Comparison of ENCODE assay signal across 8 cellular contexts in the genomic region with DNA sequence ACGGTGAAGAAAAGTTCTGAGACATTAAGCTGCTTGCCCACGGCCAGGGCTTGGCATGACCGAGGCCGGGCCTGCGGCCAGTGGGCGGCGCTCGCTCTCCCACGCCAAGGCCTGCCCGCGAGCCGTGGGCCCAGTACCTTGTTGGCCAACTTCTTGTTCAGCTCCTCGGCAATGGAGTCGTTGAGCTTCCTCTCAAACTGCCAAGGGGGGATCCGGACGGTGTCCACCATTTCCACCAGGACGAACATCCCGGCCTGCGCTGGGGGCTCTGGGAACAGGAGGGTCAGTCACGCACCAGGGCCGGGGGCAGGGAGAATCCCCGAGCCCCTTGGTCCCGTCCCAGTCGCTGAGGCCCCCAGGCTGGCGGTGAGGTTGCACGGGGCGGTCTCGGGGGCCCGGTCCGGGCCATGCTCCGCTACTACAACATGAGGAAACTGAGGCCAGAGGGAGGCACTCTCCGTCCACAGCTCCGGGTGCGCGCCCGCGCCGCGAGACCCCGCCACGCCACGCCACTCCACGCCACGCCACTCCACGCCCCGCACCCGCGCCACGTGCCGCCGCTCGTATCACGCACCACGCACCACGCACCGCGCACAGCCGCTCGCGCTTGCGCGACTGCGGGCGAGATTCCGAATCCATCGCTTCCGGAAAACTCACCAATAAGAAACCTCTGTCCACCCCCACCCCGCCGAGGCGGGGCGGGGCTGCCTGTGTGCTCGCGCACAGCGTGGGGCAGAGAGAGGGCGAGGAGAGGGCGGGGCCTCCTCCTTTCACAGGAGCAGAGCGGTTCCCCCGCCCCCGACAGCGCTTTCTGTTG. TPM values are rescaled to one million over a fixed set of nuclear protein-coding genes. Genes with fewer than 3 reads are reported as not detected.
A peak's percentile ranks its signal among the peaks of the same experiment; 100 is the strongest.
DNase-seq lines count a peak whose midpoint lies in the region; ATAC-seq and TF ChIP-seq lines count a peak whose summit lies in the region.

A gene with protein sequence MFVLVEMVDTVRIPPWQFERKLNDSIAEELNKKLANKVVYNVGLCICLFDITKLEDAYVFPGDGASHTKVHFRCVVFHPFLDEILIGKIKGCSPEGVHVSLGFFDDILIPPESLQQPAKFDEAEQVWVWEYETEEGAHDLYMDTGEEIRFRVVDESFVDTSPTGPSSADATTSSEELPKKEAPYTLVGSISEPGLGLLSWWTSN (minus strand): TSS at position 617 of the 817 bp plus-strand sequence. CDS start 369 bp downstream, at position 248.

- TF ChIP-seq CTCF in RWPE2 (IDR thresholded peaks at IDR 0.05; ENCODE audit: poor library complexity, severe bottlenecking) = peak; percentile 78

- H3K4me3 Mint-ChIP-seq in activated T-helper 2 cell treated with anti-CD3 and anti-CD28 coated beads, Interferon-gamma antibody, Interleukin-2, Interleukin-4, amounts not matched to agents 10 μg/mL and 5 μg/mL and 100 μg/mL, durations not matched to agents 14 hours and 24 hours and 36 hours (ENCODE audit: low read depth) = peak within 1 kb of the TSS; percentile 91
- H3K4me3 Mint-ChIP-seq in natural killer cell treated with Interleukin-12 subunit alpha and Interleukin-12 subunit beta and Interleukin-15 and Interleukin-18, amount 100 ng/mL, for 72 hours = peak within 1 kb of the TSS; percentile 99

- peak within 1 kb of the TSS; percentile 43 for H3K27ac ChIP-seq in RWPE2 (ENCODE audit: poor library complexity, severe bottlenecking)

- peaks cover 21% of the 10 kb centered on the region for H3K4me1 Mint-ChIP-seq in activated T-helper 2 cell treated with anti-CD3 and anti-CD28 coated beads, Interferon-gamma antibody, Interleukin-2, Interleukin-4, amounts not matched to agents 10 μg/mL and 5 μg/mL and 100 μg/mL, durations not matched to agents 14 hours and 24 hours and 36 hours (ENCODE audit: low read depth)
- peaks cover 29 to 33% of the 10 kb centered on the region in 2 donors for H3K4me1 Mint-ChIP-seq in natural killer cell treated with Interleukin-12 subunit alpha and Interleukin-12 subunit beta and Interleukin-15 and Interleukin-18, amount 100 ng/mL, for 72 hours (ENCODE audit: low read depth in 2 of 2)

- H3K27me3 Mint-ChIP-seq in activated T-helper 2 cell treated with anti-CD3 and anti-CD28 coated beads, Interferon-gamma antibody, Interleukin-2, Interleukin-4, amounts not matched to agents 10 μg/mL and 5 μg/mL and 100 μg/mL, durations not matched to agents 14 hours and 24 hours and 36 hours (ENCODE audit: low read depth) = no peaks in the 10 kb centered on the region
- H3K27me3 Mint-ChIP-seq in natural killer cell treated with Interleukin-12 subunit alpha and Interleukin-12 subunit beta and Interleukin-15 and Interleukin-18, amount 100 ng/mL, for 72 hours = no peaks in the 10 kb centered on the region

- intact Hi-C loops in activated T-helper 2 cell treated with anti-CD3 and anti-CD28 coated beads, Interferon-gamma antibody, Interleukin-2, Interleukin-4, amounts not matched to agents 10 μg/mL and 5 μg/mL and 100 μg/mL, durations not matched to agents 14 hours and 24 hours and 36 hours (cut with micrococcal nuclease) = loop anchor here (1.0 to 5.0 kb wide), 3 partner anchors 45 to 77 kb away; a partner anchor contains a TSS

- H3K9me3 Mint-ChIP-seq in activated T-helper 2 cell treated with anti-CD3 and anti-CD28 coated beads, Interferon-gamma antibody, Interleukin-2, Interleukin-4, amounts not matched to agents 10 μg/mL and 5 μg/mL and 100 μg/mL, durations not matched to agents 14 hours and 24 hours and 36 hours = no peaks in the 10 kb centered on the region
- H3K9me3 Mint-ChIP-seq in natural killer cell treated with Interleukin-12 subunit alpha and Interleukin-12 subunit beta and Interleukin-15 and Interleukin-18, amount 100 ng/mL, for 72 hours = no peaks in the 10 kb centered on the region

- peak within 1 kb of the TSS; percentile 60 for H3K27ac Mint-ChIP-seq in activated T-helper 2 cell treated with anti-CD3 and anti-CD28 coated beads, Interferon-gamma antibody, Interleukin-2, Interleukin-4, amounts not matched to agents 10 μg/mL and 5 μg/mL and 100 μg/mL, durations not matched to agents 14 hours and 24 hours and 36 hours
- peak within 1 kb of the TSS; percentile 79 to 96 for H3K27ac Mint-ChIP-seq in natural killer cell treated with Interleukin-12 subunit alpha and Interleukin-12 subunit beta and Interleukin-15 and Interleukin-18, amount 100 ng/mL, for 72 hours

- DNase-seq in ELR (ENCODE audit: low read depth) (peak; percentile 98), H4 (ENCODE audit: low spot score) (peak; percentile 94), LoVo (ENCODE audit: low spot score) (peak; percentile 98), RWPE2 (ENCODE audit: low spot score) (peak; percentile 97), fibroblast of peridontal ligament (ENCODE audit: extremely low read depth) (peak; percentile 94)
- DNase-seq in activated T-helper 2 cell treated with anti-CD3 and anti-CD28 coated beads, Interferon-gamma antibody, Interleukin-2, Interleukin-4, amounts not matched to agents 10 μg/mL and 5 μg/mL and 100 μg/mL, durations not matched to agents 14 hours and 24 hours and 36 hours (ENCODE audit: low spot score) = peak; percentile 96
- peak; percentile 99 for DNase-seq in natural killer cell treated with Interleukin-12 subunit alpha and Interleukin-12 subunit beta and Interleukin-15 and Interleukin-18, amount 100 ng/mL, for 72 hours (ENCODE audit: low spot score)
- DNase-seq in stimulated activated naive CD8-positive, alpha-beta T cell treated with anti-CD3 and anti-CD28 coated beads, Interleukin-15, Interleukin-2, amounts not matched to agents 100 U/mL and 50 U/mL, for 24 hours = peak; percentile 98

- H3K4me1 ChIP-seq in RWPE2 (ENCODE audit: insufficient read depth, poor library complexity, severe bottlenecking) = peaks cover 10% of the 10 kb centered on the region

- peaks cover 13% of the 10 kb centered on the region for H3K36me3 Mint-ChIP-seq in activated T-helper 2 cell treated with anti-CD3 and anti-CD28 coated beads, Interferon-gamma antibody, Interleukin-2, Interleukin-4, amounts not matched to agents 10 μg/mL and 5 μg/mL and 100 μg/mL, durations not matched to agents 14 hours and 24 hours and 36 hours (ENCODE audit: low read depth)
- no peaks in the 10 kb centered on the region for H3K36me3 Mint-ChIP-seq in natural killer cell treated with Interleukin-12 subunit alpha and Interleukin-12 subunit beta and Interleukin-15 and Interleukin-18, amount 100 ng/mL, for 72 hours

- peaks cover 3% of the 10 kb centered on the region; the same call in 1 of the 2 replicates for H3K36me3 ChIP-seq in RWPE2 (ENCODE audit: low read depth)

- H3K4me3 ChIP-seq in RWPE2 (ENCODE audit: severe bottlenecking) = peak within 1 kb of the TSS; percentile 74

- peak; percentile 96 for ATAC-seq in RWPE2 (ENCODE audit: low read depth)
- ATAC-seq in natural killer cell treated with Interleukin-12 subunit alpha and Interleukin-12 subunit beta and Interleukin-15 and Interleukin-18, amount 100 ng/mL, for 72 hours = peak; percentile 99 to 100
- ATAC-seq in stimulated activated naive CD8-positive, alpha-beta T cell treated with anti-CD3 and anti-CD28 coated beads, Interleukin-15, Interleukin-2, amounts not matched to agents 100 U/mL and 50 U/mL, for 24 hours = peak; percentile 99

- no peaks in the 10 kb centered on the region for H3K9me3 ChIP-seq in RWPE2 (ENCODE audit: severe bottlenecking)

- no peaks in the 10 kb centered on the region for H3K27me3 ChIP-seq in RWPE2 (ENCODE audit: insufficient read depth, poor library complexity, severe bottlenecking)

RNA-seq across cellular contexts. Expression of the gene that starts here (rescaled TPM):
- total RNA-seq in H4 (2014; rRNA removed; shearing (Covaris generic)) = 22.8 and 23.1 TPM in 2 replicates
- 28.6 and 33.2 TPM in 2 replicates for total RNA-seq in activated T-helper 2 cell treated with anti-CD3 and anti-CD28 coated beads, Interferon-gamma antibody, Interleukin-2, Interleukin-4, amounts not matched to agents 10 μg/mL and 5 μg/mL and 100 μg/mL, durations not matched to agents 14 hours and 24 hours and 36 hours
- total RNA-seq in natural killer cell treated with Interleukin-12 subunit alpha and Interleukin-12 subunit beta and Interleukin-15 and Interleukin-18, amount 100 ng/mL, for 72 hours = 10 to 100 TPM; 42.5 to 84.0 TPM

Comparison
In these comparisons a context has a peak if more than half of its experiments do, and no peak if none do; other contexts are left out.
1. Peak in every context shown above with its lines: DNase-seq, ATAC-seq, H3K4me3 ChIP-seq and H3K27ac ChIP-seq.